Comparison of ENCODE assay signal across 7 cellular contexts in genomic region chr3:174440741-174441587, GRCh38.
DNase-seq lines count a peak whose midpoint lies in the region; ATAC-seq, FAIRE-seq and TF ChIP-seq lines count a peak whose summit lies in the region.

No MANE protein-coding gene starts in this region.

- no peak overlapping the region for H3K27ac Mint-ChIP-seq in T-helper 17 cell

- peaks cover 26% of the 10 kb centered on the region for H3K4me1 ChIP-seq in skeletal muscle satellite cell (ENCODE audit: control insufficient read depth, insufficient read depth, low read length)

- peaks cover 4% of the 10 kb centered on the region for H3K36me3 Mint-ChIP-seq in T-helper 17 cell (ENCODE audit: low read depth)

- peak; percentile 68 for ATAC-seq in HG02840 (IDR thresholded peaks at IDR 0.05; ENCODE audit: low FRiP score, unreplicated experiment)
- peak; percentile 36 for ATAC-seq in T-helper 17 cell

- peak; percentile 21 for TF ChIP-seq CTCF in GM13977 (IDR thresholded peaks at IDR 0.05; ENCODE audit: extremely low read depth, insufficient read depth, missing control alignments)
- no peak for TF ChIP-seq CTCF in bronchial epithelial cell (IDR thresholded peaks at IDR 0.05; ENCODE audit: insufficient read depth, low read length, severe bottlenecking)

- peak overlapping the region; percentile 86 for H3K4me2 ChIP-seq in skeletal muscle satellite cell (ENCODE audit: low read length)

- H3K27me3 ChIP-seq in bronchial epithelial cell (ENCODE audit: control insufficient read depth, insufficient read depth, low read length) (no peaks in the 10 kb centered on the region), skeletal muscle satellite cell (ENCODE audit: control insufficient read depth, insufficient read depth, low read length) (no peaks in the 10 kb centered on the region)

- in situ Hi-C loops in GM13977 (cut with MboI; ENCODE audit: low pct_unique_long_range_greater_than_20kb, low sequenced_read_pairs, unreplicated experiment), result no loop called here

- H3K36me3 ChIP-seq in bronchial epithelial cell (ENCODE audit: control insufficient read depth, insufficient read depth, low read length) (no peaks in the 10 kb centered on the region), skeletal muscle satellite cell (ENCODE audit: insufficient read depth, low read length) (no peaks in the 10 kb centered on the region)

- H3K4me3 ChIP-seq in bronchial epithelial cell (ENCODE audit: low read depth, low read length), result peak overlapping the region; percentile 60
- peak overlapping the region; percentile 89 for H3K4me3 ChIP-seq in skeletal muscle satellite cell (ENCODE audit: low read length)

- no peaks in the 10 kb centered on the region for H3K9me3 ChIP-seq in T-helper 17 cell (ENCODE audit: control insufficient read depth, low read length, poor library complexity, severe bottlenecking)
- H3K9me3 ChIP-seq in skeletal muscle satellite cell (replicated peaks; ENCODE audit: low read length), result no peaks in the 10 kb centered on the region

- peak overlapping the region; percentile 97 for H3K9ac ChIP-seq in skeletal muscle satellite cell (ENCODE audit: low read depth, low read length)

- FAIRE-seq in bronchial epithelial cell (lab: Jason Lieb, UNC), result no peak

- peak overlapping the region; percentile 73 for H3K4me3 Mint-ChIP-seq in T-helper 17 cell

- peaks cover 15% of the 10 kb centered on the region for H3K27me3 Mint-ChIP-seq in T-helper 17 cell

- peak; percentile 66 for DNase-seq in GM13977 (ENCODE audit: low spot score)
- peak; percentile 73 for DNase-seq in NCI-H1417 treated with DMSO at 0.1 percent for 48 hours (lab: John Stamatoyannopoulos, UW)
- DNase-seq in T-helper 17 cell, result no peak
- DNase-seq in bronchial epithelial cell (ENCODE audit: low read depth), result peak; percentile 79
- DNase-seq in iPS-NIHi7 (ENCODE audit: extremely low spot score), result peak; percentile 81

- H3K4me1 Mint-ChIP-seq in T-helper 17 cell, result peaks cover 2% of the 10 kb centered on the region

Comparison
In these comparisons a context has a peak if more than half of its experiments do, and no peak if none do; other contexts are left out.
1. DNase-seq: peak in GM13977 (single experiment), NCI-H1417 treated with DMSO at 0.1 percent for 48 hours (single experiment), bronchial epithelial cell (single experiment) and iPS-NIHi7 (single experiment); none in T-helper 17 cell (0 of 3).